Comparison of ENCODE assay signal across 19 cellular contexts in genomic region chrX:53354669-53355068, GRCh38.
"Had no signal": no experiment of that assay in that cellular context is flagged by ENCODE, and none has a peak within 500 bp of the region (broad histone marks: within the 10 kb centered on the region; RNA-seq: fewer than 3 reads in every experiment).

No MANE protein-coding gene starts in this region.

- H3K36me3 ChIP-seq: ascending aorta, prostate gland, spleen, transverse colon had no signal

- H3K9me3 ChIP-seq: ascending aorta, prostate gland, transverse colon had no signal

- H3K4me1 ChIP-seq: ascending aorta, prostate gland, spleen, transverse colon had no signal

- H3K27ac ChIP-seq: ascending aorta, prostate gland, spleen, transverse colon had no signal

- DNase-seq: activated CD4-positive, alpha-beta T cell treated with anti-CD3 and anti-CD28 coated beads for 36 hours; activated CD8-positive, alpha-beta memory T cell treated with anti-CD3 and anti-CD28 coated beads, Interleukin-2, amount 50 U/mL, for 4 hours; activated CD8-positive, alpha-beta T cell treated with anti-CD3 and anti-CD28 coated beads for 36 hours; activated naive CD8-positive, alpha-beta T cell treated with anti-CD3 and anti-CD28 coated beads, Interleukin-2, amount 10 ng/mL, durations not matched to agents 7 days and 5 days; activated T-cell treated with anti-CD3 and anti-CD28 coated beads, Interleukin-2, amount 50 U/mL, for 72 hours; erythroblast; foreskin fibroblast; glutamatergic neuron; immature natural killer cell; left colon; natural killer cell; occipital lobe; spleen; stimulated activated CD4-positive, alpha-beta T cell treated with anti-CD3 and anti-CD28 coated beads, Interleukin-2, amount 100 ng/mL, for 24 hours; stimulated activated naive B cell treated with anti-CD40 and anti-IgM and Interleukin-4, amounts not matched to agents 10 μg/mL and 1 μg/mL and 100 μg/mL, for 72 hours; T-helper 9 cell; transverse colon had no signal

- H3K27me3 ChIP-seq: ascending aorta, spleen, transverse colon had no signal

- H3K4me3 ChIP-seq: ascending aorta, prostate gland, spleen, transverse colon had no signal
